Comparison of ENCODE assay signal across 26 cellular contexts in the genomic region with DNA sequence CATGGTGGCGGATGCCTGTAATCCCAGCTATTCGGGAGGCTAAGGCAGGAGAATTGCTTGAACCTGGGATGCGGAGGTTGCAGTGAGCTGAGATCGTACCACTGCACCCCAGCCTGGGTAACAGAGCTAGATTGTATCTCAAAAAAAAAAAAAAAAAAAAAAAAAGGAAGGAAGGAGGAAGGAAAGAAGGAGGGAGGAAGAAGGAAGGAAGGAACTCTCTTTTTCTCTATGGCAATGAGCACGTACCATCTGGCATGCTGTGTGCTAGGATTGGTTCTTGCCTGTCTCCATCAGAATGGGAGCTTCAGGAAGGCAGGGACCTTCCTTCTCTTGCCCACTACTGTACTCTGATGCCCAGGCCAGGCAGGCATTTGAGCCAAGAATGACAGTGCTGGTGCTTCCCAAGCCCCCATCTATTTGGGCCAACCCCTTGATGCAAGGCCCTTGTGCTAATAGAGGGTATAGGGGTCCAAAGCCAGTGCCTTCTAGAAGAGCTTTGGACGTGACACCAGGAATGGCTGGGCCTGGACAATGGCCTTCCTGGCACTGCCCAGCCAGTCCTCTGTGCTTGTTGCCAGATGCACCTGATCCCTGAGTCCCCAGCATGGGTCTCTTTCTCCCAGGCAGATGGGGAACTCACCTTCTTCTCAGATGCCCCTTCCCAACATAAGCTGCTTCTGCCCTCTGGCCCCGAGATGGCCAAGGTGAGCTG.
"Had no signal": no experiment of that assay in that cellular context is flagged by ENCODE, and none has a peak within 500 bp of the region (broad histone marks: within the 10 kb centered on the region; RNA-seq: fewer than 3 reads in every experiment).

No MANE protein-coding gene starts in this region.

- H3K4me3 Mint-ChIP-seq: activated CD4-positive, alpha-beta memory T cell treated with anti-CD3 and anti-CD28 coated beads for 36 hours; activated CD4-positive, alpha-beta T cell treated with anti-CD3 and anti-CD28 coated beads, Interleukin-2, amount 10 ng/mL, durations not matched to agents 7 days and 5 days; activated naive CD8-positive, alpha-beta T cell; activated T-cell treated with anti-CD3 and anti-CD28 coated beads, Interleukin-2, amount 50 U/mL, for 4 hours; brain had no signal

- ATAC-seq: activated T-cell treated with anti-CD3 and anti-CD28 coated beads, Interleukin-2, amount 50 U/mL, for 4 hours; PC-3 had no signal

- H3K9me3 Mint-ChIP-seq: activated CD4-positive, alpha-beta memory T cell treated with anti-CD3 and anti-CD28 coated beads for 36 hours; activated CD4-positive, alpha-beta T cell treated with anti-CD3 and anti-CD28 coated beads, Interleukin-2, amount 10 ng/mL, durations not matched to agents 7 days and 5 days; activated T-cell treated with anti-CD3 and anti-CD28 coated beads, Interleukin-2, amount 50 U/mL, for 4 hours; brain had no signal

- H3K4me1 Mint-ChIP-seq: activated CD4-positive, alpha-beta T cell treated with anti-CD3 and anti-CD28 coated beads, Interleukin-2, amount 10 ng/mL, durations not matched to agents 7 days and 5 days; brain had no signal

- H3K27ac ChIP-seq: VCaP had no signal

- H3K36me3 Mint-ChIP-seq: activated CD4-positive, alpha-beta memory T cell treated with anti-CD3 and anti-CD28 coated beads for 36 hours; activated naive CD8-positive, alpha-beta T cell; brain had no signal

- H3K27ac Mint-ChIP-seq: activated CD4-positive, alpha-beta memory T cell treated with anti-CD3 and anti-CD28 coated beads for 36 hours; activated CD4-positive, alpha-beta T cell treated with anti-CD3 and anti-CD28 coated beads, Interleukin-2, amount 10 ng/mL, durations not matched to agents 7 days and 5 days; activated naive CD8-positive, alpha-beta T cell; brain had no signal

- DNase-seq: activated CD4-positive, alpha-beta memory T cell treated with anti-CD3 and anti-CD28 coated beads for 36 hours; activated CD4-positive, alpha-beta T cell treated with anti-CD3 and anti-CD28 coated beads, Interleukin-2, amount 10 ng/mL, durations not matched to agents 7 days and 5 days; activated CD4-positive, CD25-positive, alpha-beta regulatory T cell; activated CD8-positive, alpha-beta memory T cell treated with anti-CD3 and anti-CD28 coated beads for 24 hours; activated effector memory CD4-positive, alpha-beta T cell treated with anti-CD3 and anti-CD28 coated beads, Interleukin-2, amount 50 U/mL, for 16 hours; activated naive CD4-positive, alpha-beta T cell treated with Interleukin-2 at 50 U/mL for 16 hours; activated T-cell treated with anti-CD3 and anti-CD28 coated beads, Interleukin-2, amount 50 U/mL, for 4 hours; amygdala; Kasumi-1; NCI-H1105 treated with DMSO at 0.1 percent for 48 hours; NCI-H1436 treated with DMSO at 0.1 percent for 48 hours; NCI-H187; NCI-H2081; NCI-H510A treated with DMSO at 0.1 percent for 48 hours; NCI-H69; NK-92 treated with Interleukin-12 subunit alpha and Interleukin-12 subunit beta, amount 100 ng/mL, for 24 hours; PC-3; SHP77 treated with DMSO at 0.1 percent for 48 hours; T-helper 2 cell; T1000 had no signal

- FAIRE-seq: astrocyte, RCC 7860, TTC549 had no signal

- H3K27me3 Mint-ChIP-seq: activated CD4-positive, alpha-beta memory T cell treated with anti-CD3 and anti-CD28 coated beads for 36 hours; activated CD4-positive, alpha-beta T cell treated with anti-CD3 and anti-CD28 coated beads, Interleukin-2, amount 10 ng/mL, durations not matched to agents 7 days and 5 days; activated naive CD8-positive, alpha-beta T cell; brain had no signal
